In genomic region chr21:45874716-45875415, GRCh38 we compare ENCODE assay signal across 1 cellular context.
TF ChIP-seq lines count a peak whose summit lies in the region.

No MANE protein-coding gene starts in this region.

TF ChIP-seq in IMR-90, 13 proteins besides CTCF, POLR2A, EP300 and RAD21 (continued from another document):
- TF ChIP-seq CHD1 (IDR thresholded peaks at IDR 0.05; ENCODE audit: low read depth, low read length) (no peak), MAZ (IDR thresholded peaks at IDR 0.05; ENCODE audit: borderline replicate concordance, low read depth, low read length) (peak; percentile 99), RCOR1 (IDR thresholded peaks at IDR 0.05; ENCODE audit: insufficient replicate concordance, low read length) (peak; percentile 82), CEBPB (IDR thresholded peaks at IDR 0.05; ENCODE audit: low read depth, low read length) (peak; percentile 97), USF2 (IDR thresholded peaks at IDR 0.05; ENCODE audit: low read depth, low read length) (peak; percentile 69), BHLHE40 (IDR thresholded peaks at IDR 0.05; ENCODE audit: low read depth, low read length) (peak; percentile 97), SMC3 (IDR thresholded peaks at IDR 0.05; ENCODE audit: low read depth, low read length) (no peak; the same call in 1 of the 2 replicates), ELK1 (IDR thresholded peaks at IDR 0.05; ENCODE audit: borderline replicate concordance, low read depth, low read length) (no peak), FOS (IDR thresholded peaks at IDR 0.05; ENCODE audit: low read depth, low read length) (peak; percentile 100), MXI1 (IDR thresholded peaks at IDR 0.05; ENCODE audit: borderline replicate concordance, low read depth, low read length) (peak; percentile 91), NFE2L2 (IDR thresholded peaks at IDR 0.05; ENCODE audit: low read depth, low read length) (peak; percentile 63; the same call in 1 of the 2 replicates)
